ENCODE assay signal across 8 cellular contexts in genomic region chr6:30877419-30878262, GRCh38. TPM values are rescaled to one million over a fixed set of nuclear protein-coding genes. Genes with fewer than 3 reads are reported as not detected.
DNase-seq lines count a peak whose midpoint lies in the region; ATAC-seq, FAIRE-seq and TF ChIP-seq lines count a peak whose summit lies in the region.

No MANE protein-coding gene starts in this region.

- DNase-seq in COR-L47 (lab: John Stamatoyannopoulos, UW), result peak; percentile 81
- peak; percentile 95 for DNase-seq in HT-29 (ENCODE audit: low spot score)
- peak; percentile 55 for DNase-seq in NOMO-1 treated with dmso at 0.1 percent for 144 hours (lab: John Stamatoyannopoulos, UW; ENCODE audit: unreplicated experiment)
- DNase-seq in activated CD8-positive, alpha-beta memory T cell treated with anti-CD3 and anti-CD28 coated beads, Interleukin-2, amount 50 U/mL, for 4 hours, result peak; percentile 75
- DNase-seq in endothelial cell of umbilical vein (ENCODE audit: low read depth, low spot score), result peak; percentile 92
- peak; percentile 93 for DNase-seq in mucosa of gallbladder (ENCODE audit: low spot score)
- peak; percentile 58 to 65 for DNase-seq in stimulated activated CD8-positive, alpha-beta memory T cell treated with anti-CD3 and anti-CD28 coated beads, Interleukin-2, amount 100 ng/mL, for 1 hour (ENCODE audit: low read depth in 2 of 2)

- H2AFZ ChIP-seq in endothelial cell of umbilical vein (ENCODE audit: low read depth, low read length), result peak overlapping the region; percentile 88

- peak overlapping the region; percentile 64 for H3K9ac ChIP-seq in endothelial cell of umbilical vein (replicated peaks; ENCODE audit: extremely low read depth, insufficient read depth, low read length)

- peak overlapping the region in 2 of 3 experiments; percentile 9 to 31 for H3K4me3 ChIP-seq in endothelial cell of umbilical vein (replicated peaks in 1 of 3; ENCODE audit: insufficient read depth in 1 of 3, low read depth in 1 of 3, low read length in 3 of 3)

- dilution Hi-C loops in endothelial cell of umbilical vein (cut with MboI; ENCODE audit: extremely low pct_ligation_motif_present, low sequenced_read_pairs), result loop anchor here (25.0 kb wide), 1 partner anchor 140 kb away; the partner anchor contains the start of genes FLOT1 and IER3

- no TSS peak for BruUV-seq in endothelial cell of umbilical vein (replicated peaks; lab: Mats Ljungman, UMichigan)

- H3K9me3 ChIP-seq in endothelial cell of umbilical vein (replicated peaks; ENCODE audit: control insufficient read depth, insufficient read depth, low read length), result no peaks in the 10 kb centered on the region

- H3K9me1 ChIP-seq in endothelial cell of umbilical vein (replicated peaks; ENCODE audit: control insufficient read depth, extremely low read depth, insufficient read depth, low read length), result no peaks in the 10 kb centered on the region

- peaks cover 23% of the 10 kb centered on the region for H3K4me1 ChIP-seq in endothelial cell of umbilical vein (ENCODE audit: control insufficient read depth, extremely low read depth, insufficient read depth, low read length)

- H3K36me3 ChIP-seq in endothelial cell of umbilical vein (ENCODE audit: control insufficient read depth in 2 of 2, extremely low read depth in 1 of 2, insufficient read depth in 2 of 2, low read length in 2 of 2), result no peaks in the 10 kb centered on the region

- TF ChIP-seq POLR2A in endothelial cell of umbilical vein (IDR thresholded peaks at IDR 0.05; ENCODE audit: low read depth, low read length), result peak; percentile 49

- peak; percentile 97 for FAIRE-seq in endothelial cell of umbilical vein (lab: Jason Lieb, UNC)

- peaks cover 0 to 2% of the 10 kb centered on the region in 2 experiments for H3K27me3 ChIP-seq in endothelial cell of umbilical vein (ENCODE audit: control insufficient read depth in 2 of 2, insufficient read depth in 2 of 2, low read length in 2 of 2)

- H3K79me2 ChIP-seq in endothelial cell of umbilical vein (ENCODE audit: control insufficient read depth, insufficient read depth, low read length), result no peaks in the 10 kb centered on the region

- H4K20me1 ChIP-seq in endothelial cell of umbilical vein (replicated peaks; ENCODE audit: control insufficient read depth, extremely low read depth, insufficient read depth, low read length), result no peaks in the 10 kb centered on the region

- CTCF ChIA-PET in endothelial cell of umbilical vein (lab: Charles Lee), result interaction anchor here (0.7 to 5.6 kb wide), 10 partner anchors 12 to 209 kb away, joined by 3 to 57 read pairs (median 6); no protein-coding TSS in a partner anchor

- TF ChIP-seq CTCF in endothelial cell of umbilical vein (IDR thresholded peaks at IDR 0.05; ENCODE audit: extremely low read depth in 1 of 2, insufficient read depth in 1 of 2, low read depth in 1 of 2, low read length in 2 of 2), result peak; percentile 83 to 90

- intact Hi-C loops in endothelial cell of umbilical vein (cut with micrococcal nuclease), result loop anchor here (1.0 to 10.0 kb wide), 6 partner anchors 49 to 393 kb away; partner anchors contain the start of genes FLOT1 and HLA-E

- POLR2A ChIA-PET in endothelial cell of umbilical vein (lab: Charles Lee), result no interaction called here

- H3K27ac ChIP-seq in endothelial cell of umbilical vein (ENCODE audit: insufficient read depth, low read depth, low read length), result peak overlapping the region; percentile 81

- no peak for ATAC-seq in GM18498 (IDR thresholded peaks at IDR 0.05; ENCODE audit: unreplicated experiment)

- peak overlapping the region; percentile 75 for H3K4me2 ChIP-seq in endothelial cell of umbilical vein (ENCODE audit: insufficient read depth, low read length)

TF ChIP-seq in endothelial cell of umbilical vein, 7 proteins besides CTCF, POLR2A, EP300 and RAD21:
- TF ChIP-seq GATA2 (IDR thresholded peaks at IDR 0.05; ENCODE audit: insufficient read depth, insufficient read length, low read depth, low read length) (no peak), JUN (IDR thresholded peaks at IDR 0.05; ENCODE audit: borderline replicate concordance, insufficient read depth, insufficient read length, low read depth) (peak; percentile 37), POLR2AphosphoS5 (IDR thresholded peaks at IDR 0.05; ENCODE audit: insufficient read depth, low read depth, low read length) (peak; percentile 71)

RNA-seq across cellular contexts. Expression of gene DDR1, which starts 6.7 kb away (rescaled TPM):
- 131 and 158 TPM in 2 replicates for total RNA-seq in HT-29 (2014; rRNA removed; shearing (Covaris generic))
- total RNA-seq in endothelial cell of umbilical vein (17.7 and 22.9 TPM in 2 replicates), mucosa of gallbladder (457 TPM)
- 8.8 and 10.6 TPM in 2 replicates for polyA plus RNA-seq in endothelial cell of umbilical vein
- polyA plus RNA-seq in endothelial cell of umbilical vein (2011; cell fraction: cytosol; rRNA removed), result 4.9 and 6.8 TPM in 2 replicates
- polyA plus RNA-seq in endothelial cell of umbilical vein (2011; cell fraction: nucleus; rRNA removed), result 19.8 and 24.8 TPM in 2 replicates
- 8.8 and 14.7 TPM in 2 replicates for polyA plus RNA-seq in endothelial cell of umbilical vein (2012)
- polyA minus RNA-seq in endothelial cell of umbilical vein, result 14.7 and 20.9 TPM in 2 replicates
- 31.4 TPM for polyA minus RNA-seq in endothelial cell of umbilical vein (2011; cell fraction: cytosol; rRNA and poly(A)+ RNA removed)
- 7.0 and 10.5 TPM in 2 replicates for polyA minus RNA-seq in endothelial cell of umbilical vein (2011; cell fraction: nucleus; rRNA and poly(A)+ RNA removed)

RNA-seq across cellular contexts. Expression of gene GTF2H4, which starts 30.4 kb away (rescaled TPM):
- 18.9 and 20.2 TPM in 2 replicates for total RNA-seq in HT-29 (2014; rRNA removed; shearing (Covaris generic))
- total RNA-seq in endothelial cell of umbilical vein (51.0 and 52.6 TPM in 2 replicates), mucosa of gallbladder (37.0 TPM)
- polyA plus RNA-seq in endothelial cell of umbilical vein, result 40.5 and 40.8 TPM in 2 replicates
- polyA plus RNA-seq in endothelial cell of umbilical vein (2011; cell fraction: cytosol; rRNA removed), result 32.2 and 35.5 TPM in 2 replicates
- 184 and 233 TPM in 2 replicates for polyA plus RNA-seq in endothelial cell of umbilical vein (2011; cell fraction: nucleus; rRNA removed)
- polyA plus RNA-seq in endothelial cell of umbilical vein (2012), result 30.4 and 34.4 TPM in 2 replicates
- polyA minus RNA-seq in endothelial cell of umbilical vein, result 43.1 and 55.4 TPM in 2 replicates
- 9.6 TPM for polyA minus RNA-seq in endothelial cell of umbilical vein (2011; cell fraction: cytosol; rRNA and poly(A)+ RNA removed)
- polyA minus RNA-seq in endothelial cell of umbilical vein (2011; cell fraction: nucleus; rRNA and poly(A)+ RNA removed), result 29.4 and 32.4 TPM in 2 replicates

RNA-seq across cellular contexts. Expression of gene VARS2, which starts 36.4 kb away (rescaled TPM):
- 23.2 and 24.4 TPM in 2 replicates for total RNA-seq in HT-29 (2014; rRNA removed; shearing (Covaris generic))
- total RNA-seq in endothelial cell of umbilical vein (32.5 and 34.3 TPM in 2 replicates), mucosa of gallbladder (61.4 TPM)
- polyA plus RNA-seq in endothelial cell of umbilical vein, result 17.8 TPM in 2 replicates
- 10.1 and 10.8 TPM in 2 replicates for polyA plus RNA-seq in endothelial cell of umbilical vein (2011; cell fraction: cytosol; rRNA removed)
- polyA plus RNA-seq in endothelial cell of umbilical vein (2011; cell fraction: nucleus; rRNA removed), result 150 and 154 TPM in 2 replicates
- 17.6 and 19.1 TPM in 2 replicates for polyA plus RNA-seq in endothelial cell of umbilical vein (2012)
- polyA minus RNA-seq in endothelial cell of umbilical vein, result 23.0 and 30.0 TPM in 2 replicates
- 9.2 TPM for polyA minus RNA-seq in endothelial cell of umbilical vein (2011; cell fraction: cytosol; rRNA and poly(A)+ RNA removed)
- polyA minus RNA-seq in endothelial cell of umbilical vein (2011; cell fraction: nucleus; rRNA and poly(A)+ RNA removed), result 15.0 and 20.7 TPM in 2 replicates

RNA-seq across cellular contexts. Expression of gene SFTA2, which starts 54.3 kb away (rescaled TPM):
- 4.7 and 8.0 TPM in 2 replicates for total RNA-seq in HT-29 (2014; rRNA removed; shearing (Covaris generic))
- not detected in 2 replicates for total RNA-seq in endothelial cell of umbilical vein
- polyA plus RNA-seq in endothelial cell of umbilical vein, result not detected in 2 replicates
- not detected in 2 replicates for polyA plus RNA-seq in endothelial cell of umbilical vein (2011; cell fraction: cytosol; rRNA removed)
- not detected in 2 replicates for polyA plus RNA-seq in endothelial cell of umbilical vein (2011; cell fraction: nucleus; rRNA removed)
- not detected in 2 replicates for polyA plus RNA-seq in endothelial cell of umbilical vein (2012)
- polyA minus RNA-seq in endothelial cell of umbilical vein, result not detected in 2 replicates
- polyA minus RNA-seq in endothelial cell of umbilical vein (2011; cell fraction: cytosol; rRNA and poly(A)+ RNA removed), result not detected
- not detected in 2 replicates for polyA minus RNA-seq in endothelial cell of umbilical vein (2011; cell fraction: nucleus; rRNA and poly(A)+ RNA removed)
- total RNA-seq in mucosa of gallbladder, result 149 TPM
